Comparison of ENCODE assay signal across 19 cellular contexts in genomic region chr12:46332260-46332659, GRCh38. TPM values are rescaled to one million over a fixed set of nuclear protein-coding genes. Genes with fewer than 3 reads are reported as not detected.
DNase-seq lines count a peak whose midpoint lies in the region; ATAC-seq and TF ChIP-seq lines count a peak whose summit lies in the region.
"Had no signal": no experiment of that assay in that cellular context is flagged by ENCODE, and none has a peak within 500 bp of the region (broad histone marks: within the 10 kb centered on the region; RNA-seq: fewer than 3 reads in every experiment).

No MANE protein-coding gene starts in this region.

- in situ Hi-C loops in T47D (cut with HindIII; ENCODE audit: low pct_unique_long_range_greater_than_20kb, low sequenced_read_pairs): no loop called here

- DNase-seq in EH (ENCODE audit: low read depth) (peak; percentile 86), M059J (ENCODE audit: low read depth) (peak; percentile 89), T47D (ENCODE audit: low read depth in 1 of 2, low spot score in 1 of 2) (peak; percentile 20 to 84), iris pigment epithelial cell (ENCODE audit: low read depth) (peak; percentile 82), erythroblast (lab: John Stamatoyannopoulos, UW) (no peak)
- no peak for DNase-seq in activated CD8-positive, alpha-beta memory T cell treated with anti-CD3 and anti-CD28 coated beads, Interleukin-2, amount 50 U/mL, for 48 hours
- DNase-seq in stimulated activated CD4-positive, alpha-beta T cell treated with anti-CD3 and anti-CD28 coated beads, Interleukin-4, amount 100 ng/mL, for 4 hours: no peak
- DNase-seq: activated B cell treated with CpG ODN at 0.5 μM for 24 hours, activated gamma-delta T cell, anterior cingulate cortex, Calu3, dermis blood vessel endothelial cell, left ventricle myocardium superior, naive B cell, NCI-H2029 treated with DMSO at 0.1 percent for 48 hours, NCI-H82, Peyer's patch, T-helper 1 cell had no signal

- ATAC-seq in HG03354 (IDR thresholded peaks at IDR 0.05; ENCODE audit: poor library complexity, severe bottlenecking, unreplicated experiment): no peak
- ATAC-seq: left ventricle myocardium superior had no signal

- no peak for TF ChIP-seq POLR2A in erythroblast (IDR thresholded peaks at IDR 0.05; ENCODE audit: low read length)

RNA-seq across cellular contexts. Expression of gene SLC38A2, which starts 40.3 kb away (rescaled TPM):
- total RNA-seq in M059J (2014; rRNA removed; shearing (Covaris generic)): 447 and 744 TPM in 2 replicates

Comparison
In these comparisons a context has a peak if more than half of its experiments do, and no peak if none do; other contexts are left out.
1. DNase-seq: peak in EH (single experiment), M059J (single experiment), T47D (2 of 2) and iris pigment epithelial cell (single experiment); none in activated CD8-positive, alpha-beta memory T cell treated with anti-CD3 and anti-CD28 coated beads, Interleukin-2, amount 50 U/mL, for 48 hours (single experiment), stimulated activated CD4-positive, alpha-beta T cell treated with anti-CD3 and anti-CD28 coated beads, Interleukin-4, amount 100 ng/mL, for 4 hours (0 of 2) and erythroblast (0 of 2).